22 cellular contexts compared by ENCODE assay signal in genomic region chr18:79612291-79613108, GRCh38.
DNase-seq lines count a peak whose midpoint lies in the region; ATAC-seq, FAIRE-seq and TF ChIP-seq lines count a peak whose summit lies in the region.
"Had no signal": no experiment of that assay in that cellular context is flagged by ENCODE, and none has a peak within 500 bp of the region (broad histone marks: within the 10 kb centered on the region; RNA-seq: fewer than 3 reads in every experiment).

No MANE protein-coding gene starts in this region.

- peak; percentile 38 for DNase-seq in RWPE2 (ENCODE audit: low spot score)
- no peak for DNase-seq in bronchial epithelial cell (ENCODE audit: low read depth)
- peak; percentile 30 for DNase-seq in lower lobe of right lung
- peak; percentile 44 to 70 for DNase-seq in suprapubic skin (ENCODE audit: low spot score in 2 of 2)
- DNase-seq in stimulated activated naive CD4-positive, alpha-beta T cell (lab: John Stamatoyannopoulos, UW), result no peak
- no peak for DNase-seq in mesothelial cell of epicardium (ENCODE audit: low spot score in 2 of 2, unreplicated experiment in 2 of 2)
- DNase-seq: activated CD4-positive, alpha-beta T cell treated with anti-CD3 and anti-CD28 coated beads, Interleukin-2, amount 50 U/mL, for 1 hour; activated naive CD8-positive, alpha-beta T cell treated with anti-CD3 and anti-CD28 coated beads for 36 hours; midbrain; NCI-H1092; NCI-H187 treated with DMSO at 0.1 percent for 48 hours; NCI-H774; SK-N-SH; substantia nigra; T-helper 17 cell had no signal

- H3K9me3 Mint-ChIP-seq in mesothelial cell of epicardium, result no peaks in the 10 kb centered on the region
- H3K9me3 Mint-ChIP-seq: activated naive CD8-positive, alpha-beta T cell treated with anti-CD3 and anti-CD28 coated beads for 36 hours; activated T-helper 2 cell treated with anti-CD3 and anti-CD28 coated beads, Interferon-gamma antibody, Interleukin-2, Interleukin-4, amounts not matched to agents 10 μg/mL and 5 μg/mL and 100 μg/mL, durations not matched to agents 14 hours and 24 hours and 36 hours; nephron had no signal

- TF ChIP-seq EP300 in suprapubic skin (IDR thresholded peaks at IDR 0.05), result no peak

- TF ChIP-seq CTCF in RWPE2 (IDR thresholded peaks at IDR 0.05; ENCODE audit: poor library complexity, severe bottlenecking), result no peak
- no peak for TF ChIP-seq CTCF in bronchial epithelial cell (IDR thresholded peaks at IDR 0.05; ENCODE audit: insufficient read depth, low read length, severe bottlenecking)
- TF ChIP-seq CTCF in lower lobe of right lung (IDR thresholded peaks at IDR 0.05), result no peak
- TF ChIP-seq CTCF in suprapubic skin (IDR thresholded peaks at IDR 0.05), result no peak
- no peak for TF ChIP-seq CTCF in mesothelial cell of epicardium (IDR thresholded peaks at IDR 0.05; ENCODE audit: unreplicated experiment)

- H3K4me3 ChIP-seq in RWPE2 (ENCODE audit: severe bottlenecking) (no peak overlapping the region), bronchial epithelial cell (ENCODE audit: low read depth, low read length) (no peak overlapping the region), lower lobe of right lung (no peak overlapping the region), suprapubic skin (no peak overlapping the region)
- H3K4me3 ChIP-seq: HAP-1 had no signal

- H3K9me3 ChIP-seq in RWPE2 (ENCODE audit: severe bottlenecking), result no peaks in the 10 kb centered on the region
- no peaks in the 10 kb centered on the region for H3K9me3 ChIP-seq in lower lobe of right lung
- H3K9me3 ChIP-seq in suprapubic skin, result no peaks in the 10 kb centered on the region
- H3K9me3 ChIP-seq: HAP-1, SK-N-SH had no signal

- peak; percentile 93 for FAIRE-seq in bronchial epithelial cell (lab: Jason Lieb, UNC)
- FAIRE-seq: D721Med had no signal

- H3K27me3 ChIP-seq in RWPE2 (ENCODE audit: insufficient read depth, poor library complexity, severe bottlenecking) (no peaks in the 10 kb centered on the region), bronchial epithelial cell (ENCODE audit: control insufficient read depth, insufficient read depth, low read length) (no peaks in the 10 kb centered on the region), lower lobe of right lung (ENCODE audit: low read depth) (peaks cover 9% of the 10 kb centered on the region), suprapubic skin (peaks cover 3% of the 10 kb centered on the region)

- H3K27ac Mint-ChIP-seq in mesothelial cell of epicardium, result no peak overlapping the region
- H3K27ac Mint-ChIP-seq: activated naive CD8-positive, alpha-beta T cell treated with anti-CD3 and anti-CD28 coated beads for 36 hours; activated T-helper 2 cell treated with anti-CD3 and anti-CD28 coated beads, Interferon-gamma antibody, Interleukin-2, Interleukin-4, amounts not matched to agents 10 μg/mL and 5 μg/mL and 100 μg/mL, durations not matched to agents 14 hours and 24 hours and 36 hours; nephron; T-helper 17 cell had no signal

- H3K36me3 Mint-ChIP-seq in mesothelial cell of epicardium, result no peaks in the 10 kb centered on the region
- H3K36me3 Mint-ChIP-seq: activated naive CD8-positive, alpha-beta T cell treated with anti-CD3 and anti-CD28 coated beads for 36 hours had no signal

- TF ChIP-seq POLR2A in suprapubic skin (IDR thresholded peaks at IDR 0.05), result no peak

- H3K4me3 Mint-ChIP-seq in mesothelial cell of epicardium, result no peak overlapping the region
- H3K4me3 Mint-ChIP-seq: activated naive CD8-positive, alpha-beta T cell treated with anti-CD3 and anti-CD28 coated beads for 36 hours; nephron; T-helper 17 cell had no signal

- ATAC-seq in RWPE2 (ENCODE audit: low read depth) (no peak), lower lobe of right lung (no peak), HG03025 (IDR thresholded peaks at IDR 0.05; ENCODE audit: low FRiP score, unreplicated experiment) (no peak)
- ATAC-seq: T-helper 17 cell had no signal

- H3K36me3 ChIP-seq in RWPE2 (ENCODE audit: low read depth), result no peaks in the 10 kb centered on the region
- H3K36me3 ChIP-seq in bronchial epithelial cell (ENCODE audit: control insufficient read depth, insufficient read depth, low read length), result no peaks in the 10 kb centered on the region
- no peaks in the 10 kb centered on the region for H3K36me3 ChIP-seq in lower lobe of right lung
- no peaks in the 10 kb centered on the region for H3K36me3 ChIP-seq in suprapubic skin
- H3K36me3 ChIP-seq: HAP-1 had no signal

- no peaks in the 10 kb centered on the region for H3K27me3 Mint-ChIP-seq in mesothelial cell of epicardium (ENCODE audit: low read depth)
- H3K27me3 Mint-ChIP-seq: activated naive CD8-positive, alpha-beta T cell treated with anti-CD3 and anti-CD28 coated beads for 36 hours had no signal

- WGBS in suprapubic skin, result 67% methylated on average over 12 of the region's 27 CpGs

- peaks cover 5% of the 10 kb centered on the region for H3K4me1 Mint-ChIP-seq in mesothelial cell of epicardium
- H3K4me1 Mint-ChIP-seq: activated naive CD8-positive, alpha-beta T cell treated with anti-CD3 and anti-CD28 coated beads for 36 hours; T-helper 17 cell had no signal

- H3K4me1 ChIP-seq in RWPE2 (ENCODE audit: insufficient read depth, poor library complexity, severe bottlenecking), result peaks cover 3% of the 10 kb centered on the region
- no peaks in the 10 kb centered on the region for H3K4me1 ChIP-seq in lower lobe of right lung
- H3K4me1 ChIP-seq in suprapubic skin, result peaks cover 29% of the 10 kb centered on the region
- H3K4me1 ChIP-seq: HAP-1 had no signal

- intact Hi-C loops in lower lobe of right lung (cut with DNase I), result no loop called here

- H3K27ac ChIP-seq in RWPE2 (ENCODE audit: poor library complexity, severe bottlenecking) (no peak overlapping the region), lower lobe of right lung (no peak overlapping the region), suprapubic skin (no peak overlapping the region)
- H3K27ac ChIP-seq: epithelial cell of prostate, RWPE1 had no signal

Comparison
In these comparisons a context has a peak if more than half of its experiments do, and no peak if none do; other contexts are left out.
1. DNase-seq: peak in RWPE2 (single experiment), lower lobe of right lung (single experiment) and suprapubic skin (2 of 2); none in bronchial epithelial cell (single experiment), stimulated activated naive CD4-positive, alpha-beta T cell (0 of 6) and mesothelial cell of epicardium (0 of 2).